10 cellular contexts compared by ENCODE assay signal in genomic region chr10:14954934-14955333, GRCh38. TPM values are rescaled to one million over a fixed set of nuclear protein-coding genes. Genes with fewer than 3 reads are reported as not detected.
DNase-seq lines count a peak whose midpoint lies in the region; ATAC-seq and TF ChIP-seq lines count a peak whose summit lies in the region.
"Had no signal": no experiment of that assay in that cellular context is flagged by ENCODE, and none has a peak within 500 bp of the region (broad histone marks: within the 10 kb centered on the region; RNA-seq: fewer than 3 reads in every experiment).

No MANE protein-coding gene starts in this region.

- ATAC-seq in HCT116 (no peak), memory B cell (ENCODE audit: low read depth) (no peak), HG02870 (IDR thresholded peaks at IDR 0.05; ENCODE audit: unreplicated experiment) (no peak), HG02763 (IDR thresholded peaks at IDR 0.05; ENCODE audit: unreplicated experiment) (no peak)

- no peaks in the 10 kb centered on the region for H3K9me3 ChIP-seq in HCT116 (ENCODE audit: control insufficient read depth in 1 of 2, insufficient read depth in 1 of 2, low read depth in 1 of 2, low read length in 2 of 2)

- no peak overlapping the region for H2AFZ ChIP-seq in HCT116 (ENCODE audit: low read depth, low read length, poor library complexity, severe bottlenecking)

- peaks cover 45% of the 10 kb centered on the region for H3K79me2 ChIP-seq in HCT116 (ENCODE audit: insufficient read depth, low read length)

- peaks cover 21% of the 10 kb centered on the region for H3K36me3 Mint-ChIP-seq in activated T-helper 2 cell treated with anti-CD3 and anti-CD28 coated beads, Interferon-gamma antibody, Interleukin-2, Interleukin-4, amounts not matched to agents 10 μg/mL and 5 μg/mL and 100 μg/mL, durations not matched to agents 14 hours and 24 hours and 36 hours (ENCODE audit: low read depth)
- H3K36me3 Mint-ChIP-seq in memory B cell, result peaks cover 2% of the 10 kb centered on the region

- no peak for TF ChIP-seq RAD21 in HCT116 (IDR thresholded peaks at IDR 0.05; ENCODE audit: low read depth)

- no peaks in the 10 kb centered on the region for H4K20me1 ChIP-seq in HCT116 (ENCODE audit: insufficient read depth)

- H3K4me3 ChIP-seq in HCT116 (replicated peaks in 1 of 2; ENCODE audit: low read depth in 1 of 2, low read length in 2 of 2), result peak overlapping the region; percentile 76 to 82

- peak overlapping the region; percentile 76 for H3K9ac ChIP-seq in HCT116 (ENCODE audit: low read length)

- H3K9me3 Mint-ChIP-seq in activated T-helper 2 cell treated with anti-CD3 and anti-CD28 coated beads, Interferon-gamma antibody, Interleukin-2, Interleukin-4, amounts not matched to agents 10 μg/mL and 5 μg/mL and 100 μg/mL, durations not matched to agents 14 hours and 24 hours and 36 hours, result no peaks in the 10 kb centered on the region
- H3K9me3 Mint-ChIP-seq in memory B cell, result no peaks in the 10 kb centered on the region

- no peaks in the 10 kb centered on the region for H3K27me3 ChIP-seq in HCT116 (ENCODE audit: insufficient read depth, low read length)

- H3K4me1 Mint-ChIP-seq in activated T-helper 2 cell treated with anti-CD3 and anti-CD28 coated beads, Interferon-gamma antibody, Interleukin-2, Interleukin-4, amounts not matched to agents 10 μg/mL and 5 μg/mL and 100 μg/mL, durations not matched to agents 14 hours and 24 hours and 36 hours (ENCODE audit: low read depth), result peaks cover 42% of the 10 kb centered on the region
- peaks cover 32% of the 10 kb centered on the region for H3K4me1 Mint-ChIP-seq in memory B cell

- H3K27ac ChIP-seq in 22Rv1, result peak overlapping the region; percentile 93
- H3K27ac ChIP-seq in HCT116 (ENCODE audit: low read depth, low read length), result peak overlapping the region; percentile 70; the same call in 1 of the 2 replicates

- BruUV-seq in HCT116 (replicated peaks; lab: Mats Ljungman, UMichigan), result no TSS peak

- H3K9me2 ChIP-seq in HCT116 (ENCODE audit: insufficient read depth), result no peaks in the 10 kb centered on the region

- H3K36me3 ChIP-seq in HCT116 (ENCODE audit: control insufficient read depth in 1 of 2, insufficient read depth in 2 of 2, low read length in 2 of 2), result 0 out of 4 replicates have a peak, but pooled peaks cover 0 to 5% of the 10 kb centered on the region in 2 experiments

- CTCF ChIA-PET in HCT116 (lab: Charles Lee), result interaction anchor here (2.0 kb wide), 1 partner anchor 151 kb away, joined by 9 read pairs; no protein-coding TSS in a partner anchor

- TF ChIP-seq POLR2A in HCT116 (IDR thresholded peaks at IDR 0.05; ENCODE audit: borderline replicate concordance, extremely low read depth, insufficient read depth, insufficient read length), result no peak

- H3K27ac Mint-ChIP-seq in activated T-helper 2 cell treated with anti-CD3 and anti-CD28 coated beads, Interferon-gamma antibody, Interleukin-2, Interleukin-4, amounts not matched to agents 10 μg/mL and 5 μg/mL and 100 μg/mL, durations not matched to agents 14 hours and 24 hours and 36 hours, result peak overlapping the region; percentile 93
- H3K27ac Mint-ChIP-seq in memory B cell, result peak overlapping the region; percentile 90

- no peaks in the 10 kb centered on the region for H3K27me3 Mint-ChIP-seq in activated T-helper 2 cell treated with anti-CD3 and anti-CD28 coated beads, Interferon-gamma antibody, Interleukin-2, Interleukin-4, amounts not matched to agents 10 μg/mL and 5 μg/mL and 100 μg/mL, durations not matched to agents 14 hours and 24 hours and 36 hours (ENCODE audit: low read depth)
- no peaks in the 10 kb centered on the region for H3K27me3 Mint-ChIP-seq in memory B cell

- H3K4me2 ChIP-seq in HCT116 (ENCODE audit: low read length), result peak overlapping the region; percentile 88

- DNase-seq in HCT116 (ENCODE audit: low read depth, low spot score) (no peak), memory B cell (ENCODE audit: low spot score in 2 of 2) (no peak), LoVo (ENCODE audit: low spot score) (no peak), SIG-M5 (lab: John Stamatoyannopoulos, UW) (no peak)
- DNase-seq in activated T-helper 2 cell treated with anti-CD3 and anti-CD28 coated beads, Interferon-gamma antibody, Interleukin-2, Interleukin-4, amounts not matched to agents 10 μg/mL and 5 μg/mL and 100 μg/mL, durations not matched to agents 14 hours and 24 hours and 36 hours (ENCODE audit: low spot score), result no peak
- DNase-seq: DMS79 had no signal

- TF ChIP-seq CTCF in 22Rv1 (IDR thresholded peaks at IDR 0.05), result no peak
- no peak for TF ChIP-seq CTCF in HCT116 (IDR thresholded peaks at IDR 0.05 in 2 of 3, conservative IDR thresholded peaks at IDR 0.05 in 1 of 3; ENCODE audit: borderline replicate concordance in 1 of 3, insufficient read depth in 1 of 3, low read depth in 2 of 3, low read length in 2 of 3)

- RAD21 ChIA-PET in HCT116 (lab: Charles Lee; ENCODE audit: low non-redundant PET in 1 of 2, low total read pairs in 2 of 2, uncharacterized antibody in 2 of 2, unreplicated experiment in 2 of 2), result no interaction called here

- peak overlapping the region; percentile 89 for H3K4me3 Mint-ChIP-seq in activated T-helper 2 cell treated with anti-CD3 and anti-CD28 coated beads, Interferon-gamma antibody, Interleukin-2, Interleukin-4, amounts not matched to agents 10 μg/mL and 5 μg/mL and 100 μg/mL, durations not matched to agents 14 hours and 24 hours and 36 hours (ENCODE audit: low read depth)
- H3K4me3 Mint-ChIP-seq in memory B cell, result no peak overlapping the region

- intact Hi-C loops in HCT116 (cut with micrococcal nuclease), result loop anchor here (2.0 to 5.0 kb wide), 4 partner anchors 76 to 212 kb away; partner anchors contain the start of genes CDNF, HSPA14, MSANTD7 and NMT2
- intact Hi-C loops in activated T-helper 2 cell treated with anti-CD3 and anti-CD28 coated beads, Interferon-gamma antibody, Interleukin-2, Interleukin-4, amounts not matched to agents 10 μg/mL and 5 μg/mL and 100 μg/mL, durations not matched to agents 14 hours and 24 hours and 36 hours (cut with micrococcal nuclease), result loop anchor here (1.0 to 10.0 kb wide), 4 partner anchors 142 to 420 kb away; partner anchors contain the start of gene RPP38

- POLR2A ChIA-PET in HCT116 (lab: Charles Lee), result no interaction called here

- H3K4me1 ChIP-seq in HCT116 (ENCODE audit: control insufficient read depth in 1 of 2, insufficient read depth in 2 of 2, low read length in 2 of 2), result peaks cover 13 to 23% of the 10 kb centered on the region in 2 experiments

TF ChIP-seq in HCT116, 20 proteins besides CTCF, POLR2A, EP300 and RAD21:
- TF ChIP-seq, protein P1, sequence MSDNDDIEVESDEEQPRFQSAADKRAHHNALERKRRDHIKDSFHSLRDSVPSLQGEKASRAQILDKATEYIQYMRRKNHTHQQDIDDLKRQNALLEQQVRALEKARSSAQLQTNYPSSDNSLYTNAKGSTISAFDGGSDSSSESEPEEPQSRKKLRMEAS (IDR thresholded peaks at IDR 0.05), result no peak
- TF ChIP-seq SP1 (IDR thresholded peaks at IDR 0.05; ENCODE audit: low read depth), result no peak
- TF ChIP-seq POLR2AphosphoS5 (IDR thresholded peaks at IDR 0.05; ENCODE audit: low read depth, low read length), result no peak
- TF ChIP-seq CEBPB (IDR thresholded peaks at IDR 0.05; ENCODE audit: low read depth), result no peak
- no peak for TF ChIP-seq EZH2phosphoT487 (IDR thresholded peaks at IDR 0.05; ENCODE audit: borderline replicate concordance)
- no peak for TF ChIP-seq ZFX (IDR thresholded peaks at IDR 0.05)
- no peak for TF ChIP-seq JUND (IDR thresholded peaks at IDR 0.05)
- no peak for TF ChIP-seq ZNF274 (IDR thresholded peaks at IDR 0.05; ENCODE audit: low read depth, low read length)
- no peak for TF ChIP-seq EGR1 (IDR thresholded peaks at IDR 0.05; ENCODE audit: low read depth)
- no peak for TF ChIP-seq ELF1 (IDR thresholded peaks at IDR 0.05; ENCODE audit: borderline replicate concordance, low read depth)
- TF ChIP-seq, protein P2, sequence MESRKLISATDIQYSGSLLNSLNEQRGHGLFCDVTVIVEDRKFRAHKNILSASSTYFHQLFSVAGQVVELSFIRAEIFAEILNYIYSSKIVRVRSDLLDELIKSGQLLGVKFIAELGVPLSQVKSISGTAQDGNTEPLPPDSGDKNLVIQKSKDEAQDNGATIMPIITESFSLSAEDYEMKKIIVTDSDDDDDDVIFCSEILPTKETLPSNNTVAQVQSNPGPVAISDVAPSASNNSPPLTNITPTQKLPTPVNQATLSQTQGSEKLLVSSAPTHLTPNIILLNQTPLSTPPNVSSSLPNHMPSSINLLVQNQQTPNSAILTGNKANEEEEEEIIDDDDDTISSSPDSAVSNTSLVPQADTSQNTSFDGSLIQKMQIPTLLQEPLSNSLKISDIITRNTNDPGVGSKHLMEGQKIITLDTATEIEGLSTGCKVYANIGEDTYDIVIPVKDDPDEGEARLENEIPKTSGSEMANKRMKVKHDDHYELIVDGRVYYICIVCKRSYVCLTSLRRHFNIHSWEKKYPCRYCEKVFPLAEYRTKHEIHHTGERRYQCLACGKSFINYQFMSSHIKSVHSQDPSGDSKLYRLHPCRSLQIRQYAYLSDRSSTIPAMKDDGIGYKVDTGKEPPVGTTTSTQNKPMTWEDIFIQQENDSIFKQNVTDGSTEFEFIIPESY (IDR thresholded peaks at IDR 0.05; ENCODE audit: extremely low read depth, insufficient replicate concordance, low read length), result no peak
- TF ChIP-seq CBX3 (IDR thresholded peaks at IDR 0.05; ENCODE audit: low read depth), result no peak
- TF ChIP-seq TCF7L2 (IDR thresholded peaks at IDR 0.05; ENCODE audit: borderline replicate concordance, extremely low read depth, insufficient read depth, insufficient read length), result no peak
- TF ChIP-seq, protein P3, sequence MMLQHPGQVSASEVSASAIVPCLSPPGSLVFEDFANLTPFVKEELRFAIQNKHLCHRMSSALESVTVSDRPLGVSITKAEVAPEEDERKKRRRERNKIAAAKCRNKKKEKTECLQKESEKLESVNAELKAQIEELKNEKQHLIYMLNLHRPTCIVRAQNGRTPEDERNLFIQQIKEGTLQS (IDR thresholded peaks at IDR 0.05), result no peak
- TF ChIP-seq SIN3A (IDR thresholded peaks at IDR 0.05; ENCODE audit: low read depth), result no peak
- no peak for TF ChIP-seq FOSL1 (IDR thresholded peaks at IDR 0.05; ENCODE audit: low read depth)
- TF ChIP-seq EZH2 (IDR thresholded peaks at IDR 0.05), result no peak
- TF ChIP-seq YY1 (IDR thresholded peaks at IDR 0.05; ENCODE audit: extremely low read depth, insufficient replicate concordance, low read depth, low read length), result no peak

RNA-seq across cellular contexts. Expression of gene DCLRE1C, which starts 1.0 kb away (rescaled TPM):
- 14.5 TPM for total RNA-seq in HCT116 (2021; ENCODE audit: unreplicated experiment)
- 3.0 and 5.6 TPM in 2 replicates for polyA plus RNA-seq in HCT116 (2012)
- total RNA-seq in activated T-helper 2 cell treated with anti-CD3 and anti-CD28 coated beads, Interferon-gamma antibody, Interleukin-2, Interleukin-4, amounts not matched to agents 10 μg/mL and 5 μg/mL and 100 μg/mL, durations not matched to agents 14 hours and 24 hours and 36 hours, result 20.5 and 21.0 TPM in 2 replicates

RNA-seq across cellular contexts. Expression of gene MEIG1, which starts 4.3 kb away (rescaled TPM):
- 1.4 TPM for total RNA-seq in HCT116 (2021; ENCODE audit: unreplicated experiment)
- polyA plus RNA-seq in HCT116 (2012), result 0.45 and 1.8 TPM in 2 replicates
- 0.62 TPM in 1 of 2 replicates, not detected in the other for total RNA-seq in activated T-helper 2 cell treated with anti-CD3 and anti-CD28 coated beads, Interferon-gamma antibody, Interleukin-2, Interleukin-4, amounts not matched to agents 10 μg/mL and 5 μg/mL and 100 μg/mL, durations not matched to agents 14 hours and 24 hours and 36 hours
- total RNA-seq: mucosa of gallbladder had no signal
